5 cellular contexts compared by ENCODE assay signal in the genomic region with DNA sequence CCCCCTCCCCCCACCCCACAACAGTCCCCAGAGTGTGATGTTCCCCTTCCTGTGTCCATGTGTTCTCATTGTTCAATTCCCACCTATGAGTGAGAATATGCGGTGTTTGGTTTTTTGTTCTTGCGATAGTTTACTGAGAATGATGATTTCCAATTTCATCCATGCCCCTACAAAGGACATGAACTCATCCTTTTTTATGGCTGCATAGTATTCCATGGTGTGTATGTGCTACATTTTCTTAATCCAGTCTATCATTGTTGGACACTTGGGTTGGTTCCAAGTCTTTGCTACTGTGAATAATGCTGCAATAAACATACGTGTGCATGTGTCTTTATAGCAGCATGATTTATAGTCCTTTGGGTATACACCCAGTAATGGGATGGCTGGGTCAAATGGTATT. TPM values are rescaled to one million over a fixed set of nuclear protein-coding genes. Genes with fewer than 3 reads are reported as not detected.
"Had no signal": no experiment of that assay in that cellular context is flagged by ENCODE, and none has a peak within 500 bp of the region (broad histone marks: within the 10 kb centered on the region; RNA-seq: fewer than 3 reads in every experiment).

No MANE protein-coding gene starts in this region.

RNA-seq across cellular contexts. Expression of gene FBLL1, which starts 44.6 kb away (rescaled TPM):
- total RNA-seq: activated naive CD8-positive, alpha-beta T cell treated with anti-CD3 and anti-CD28 coated beads, Interleukin-2, amount 10 ng/mL, durations not matched to agents 7 days and 5 days; activated T-helper 2 cell treated with anti-CD3 and anti-CD28 coated beads, Interferon-gamma antibody, Interleukin-2, Interleukin-4, amounts not matched to agents 10 μg/mL and 5 μg/mL and 100 μg/mL, durations not matched to agents 14 hours and 24 hours and 36 hours; ascending aorta; bronchial epithelial cell had no signal
- polyA plus RNA-seq: cardiac muscle cell had no signal
